ENCODE assay signal across 1 cellular context in the genomic region with DNA sequence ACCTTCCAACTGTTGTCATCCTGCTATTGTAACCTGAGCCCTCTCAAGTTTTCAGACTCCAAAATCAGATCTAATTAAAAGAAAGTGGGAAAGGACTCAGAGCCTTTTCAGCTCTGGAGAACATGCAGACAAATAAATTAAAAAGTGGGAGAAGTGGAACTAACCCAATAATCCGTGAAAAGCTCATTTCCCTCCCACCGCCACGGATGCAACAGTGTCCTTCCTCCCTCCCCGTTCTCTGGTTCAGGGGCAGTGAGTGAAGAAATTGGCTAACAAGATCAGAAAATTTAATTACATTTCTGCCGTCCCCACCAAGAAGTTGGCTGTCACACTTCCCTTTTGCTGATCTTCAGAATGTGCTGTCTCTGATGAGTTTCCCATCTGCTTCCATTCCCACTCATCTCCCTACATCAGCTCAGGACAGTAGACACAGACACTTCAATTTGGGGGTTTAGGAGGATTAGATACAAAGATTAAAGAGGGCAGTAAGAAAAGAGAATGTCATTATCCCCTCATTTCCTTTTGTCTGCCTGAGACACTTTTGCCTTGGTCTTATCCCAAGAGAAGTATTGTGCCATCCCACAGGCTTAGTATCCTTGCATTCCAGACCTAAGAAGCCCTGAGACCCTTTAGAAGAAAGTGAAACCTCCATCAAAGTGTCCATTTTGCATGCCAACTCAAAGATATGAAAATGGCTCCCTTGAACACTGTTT.
TF ChIP-seq lines count a peak whose summit lies in the region.

No MANE protein-coding gene starts in this region.

TF ChIP-seq in IMR-90, 13 proteins besides CTCF, POLR2A, EP300 and RAD21 (continued from another document):
- TF ChIP-seq RCOR1 (IDR thresholded peaks at IDR 0.05; ENCODE audit: insufficient replicate concordance, low read length): no peak
